ENCODE assay signal across 9 cellular contexts in genomic region chr19:53908106-53908932, GRCh38.
A peak's percentile ranks its signal among the peaks of the same experiment; 100 is the strongest.
DNase-seq lines count a peak whose midpoint lies in the region; ATAC-seq and TF ChIP-seq lines count a peak whose summit lies in the region.
"Had no signal": no experiment of that assay in that cellular context is flagged by ENCODE, and none has a peak within 500 bp of the region (broad histone marks: within the 10 kb centered on the region; RNA-seq: fewer than 3 reads in every experiment).

No MANE protein-coding gene starts in this region.

- TF ChIP-seq CTCF in RWPE2 (IDR thresholded peaks at IDR 0.05; ENCODE audit: poor library complexity, severe bottlenecking) = no peak

- no peak overlapping the region for H3K27ac ChIP-seq in RWPE2 (ENCODE audit: poor library complexity, severe bottlenecking)
- H3K27ac ChIP-seq: skin epidermis had no signal

- no peak overlapping the region for H3K9ac ChIP-seq in adipocyte (ENCODE audit: low read length)

- H3K4me3 ChIP-seq in RWPE2 (ENCODE audit: severe bottlenecking) (no peak overlapping the region), adipocyte (ENCODE audit: low read length) (no peak overlapping the region)
- H3K4me3 ChIP-seq: skin epidermis had no signal

- H3K36me3 ChIP-seq in RWPE2 (ENCODE audit: low read depth) (no peaks in the 10 kb centered on the region), adipocyte (ENCODE audit: control insufficient read depth, insufficient read depth, low read length, severe bottlenecking) (no peaks in the 10 kb centered on the region)

- H3K27me3 ChIP-seq in RWPE2 (ENCODE audit: insufficient read depth, poor library complexity, severe bottlenecking) (peaks cover 53% of the 10 kb centered on the region), adipocyte (replicated peaks; ENCODE audit: control insufficient read depth, insufficient read depth, low read length) (peaks cover 73% of the 10 kb centered on the region)

- H3K4me1 ChIP-seq in RWPE2 (ENCODE audit: insufficient read depth, poor library complexity, severe bottlenecking) = no peaks in the 10 kb centered on the region
- H3K4me1 ChIP-seq in adipocyte (ENCODE audit: control insufficient read depth, insufficient read depth, low read length) = no peaks in the 10 kb centered on the region

- ATAC-seq in GM19397 (IDR thresholded peaks at IDR 0.05; ENCODE audit: unreplicated experiment) = peak; percentile 57
- ATAC-seq in RWPE2 (ENCODE audit: low read depth) = peak; percentile 78
- no peak for ATAC-seq in HG03520 (IDR thresholded peaks at IDR 0.05; ENCODE audit: unreplicated experiment)

- DNase-seq in RWPE2 (ENCODE audit: low spot score) = no peak
- peak; percentile 53 for DNase-seq in adipocyte (ENCODE audit: low read depth)
- DNase-seq in hippocampal formation (lab: John Stamatoyannopoulos, UW) = peak; percentile 78 to 86
- DNase-seq in stimulated activated CD4-positive, alpha-beta T cell treated with anti-CD3 and anti-CD28 coated beads, Interleukin-12 subunit alpha, Interleukin-12 subunit beta, amount 100 ng/mL, for 24 hours (ENCODE audit: low read depth in 2 of 2) = peak; percentile 31 to 59
- DNase-seq in SKM-1 treated with dmso at 0.1 percent for 144 hours (lab: John Stamatoyannopoulos, UW; ENCODE audit: unreplicated experiment) = no peak
- no peak for DNase-seq in NCI-H187 treated with DMSO at 0.1 percent for 48 hours (lab: John Stamatoyannopoulos, UW)

- H3K9me3 ChIP-seq in RWPE2 (ENCODE audit: severe bottlenecking) = no peaks in the 10 kb centered on the region
- no peaks in the 10 kb centered on the region for H3K9me3 ChIP-seq in adipocyte (ENCODE audit: control insufficient read depth, low read length)

Comparison
In these comparisons a context has a peak if more than half of its experiments do, and no peak if none do; other contexts are left out.
1. DNase-seq: peak in adipocyte (single experiment), hippocampal formation (2 of 2) and stimulated activated CD4-positive, alpha-beta T cell treated with anti-CD3 and anti-CD28 coated beads, Interleukin-12 subunit alpha, Interleukin-12 subunit beta, amount 100 ng/mL, for 24 hours (2 of 2); none in RWPE2 (single experiment), SKM-1 treated with dmso at 0.1 percent for 144 hours (single experiment) and NCI-H187 treated with DMSO at 0.1 percent for 48 hours (single experiment).